ENCODE assay signal across 8 cellular contexts in genomic region chr1:234971586-234972297, GRCh38.
DNase-seq lines count a peak whose midpoint lies in the region; ATAC-seq and TF ChIP-seq lines count a peak whose summit lies in the region.

No MANE protein-coding gene starts in this region.

- no peak for DNase-seq in GM23338 (ENCODE audit: low spot score)
- DNase-seq in activated CD4-positive, CD25-positive, alpha-beta regulatory T cell treated with anti-CD3 and anti-CD28 coated beads, Interleukin-2, amount 50 U/mL, for 72 hours: no peak
- no peak for DNase-seq in omental fat pad (ENCODE audit: low spot score)

- no peaks in the 10 kb centered on the region for H3K79me2 ChIP-seq in GM23338 (replicated peaks; ENCODE audit: insufficient read depth)

- H3K36me3 ChIP-seq in GM23338 (ENCODE audit: insufficient read depth) (no peaks in the 10 kb centered on the region), muscle layer of duodenum (ENCODE audit: control insufficient read depth in 1 of 2, insufficient read depth in 2 of 2, low read length in 2 of 2) (peaks cover 0 to 5% of the 10 kb centered on the region in 2 donors)

- H3F3A ChIP-seq in GM23338 (replicated peaks; ENCODE audit: low read depth): peaks cover 7% of the 10 kb centered on the region; the same call in 1 of the 2 replicates

- peaks cover 40% of the 10 kb centered on the region for H3K4me1 Mint-ChIP-seq in GM23338

- H3K9me2 ChIP-seq in GM23338 (ENCODE audit: insufficient read depth): 0 out of 2 replicates have a peak, but pooled peaks cover 2% of the 10 kb centered on the region

- H3K9me3 Mint-ChIP-seq in GM23338: no peaks in the 10 kb centered on the region

- no peak for TF ChIP-seq CTCF in 22Rv1 (IDR thresholded peaks at IDR 0.05)
- no peak for TF ChIP-seq CTCF in GM23338 (conservative IDR thresholded peaks at IDR 0.05; ENCODE audit: low read depth in 2 of 2)
- no peak for TF ChIP-seq CTCF in omental fat pad (IDR thresholded peaks at IDR 0.05)

- H3K36me3 Mint-ChIP-seq in GM23338 (ENCODE audit: low read depth): no peaks in the 10 kb centered on the region

- no peak overlapping the region for H3K4me3 Mint-ChIP-seq in GM23338

- no peaks in the 10 kb centered on the region for H4K20me1 ChIP-seq in GM23338 (replicated peaks; ENCODE audit: insufficient read depth)

- no peak overlapping the region for H3K4me3 ChIP-seq in GM23338
- H3K4me3 ChIP-seq in muscle layer of duodenum (ENCODE audit: low read depth in 1 of 2, low read length in 2 of 2): no peak overlapping the region

- peak overlapping the region; percentile 15 for H3K4me2 ChIP-seq in GM23338

- H2AFZ ChIP-seq in GM23338: no peak overlapping the region

- H3K27ac ChIP-seq in 22Rv1 (peak overlapping the region; percentile 86), GM23338 (ENCODE audit: low read depth) (peak overlapping the region; percentile 89), angular gyrus (ENCODE audit: low read depth, low read length) (peak overlapping the region; percentile 87), muscle layer of duodenum (ENCODE audit: low read length) (peak overlapping the region; percentile 82)

- ATAC-seq in GM23338: no peak
- ATAC-seq in GM18867 (IDR thresholded peaks at IDR 0.05; ENCODE audit: unreplicated experiment): no peak
- no peak for ATAC-seq in GM21619 (IDR thresholded peaks at IDR 0.05; ENCODE audit: unreplicated experiment)
- ATAC-seq in omental fat pad (ENCODE audit: low FRiP score): no peak

- H3K4me1 ChIP-seq in GM23338 (ENCODE audit: insufficient read depth) (peaks cover 19% of the 10 kb centered on the region), muscle layer of duodenum (ENCODE audit: control insufficient read depth in 1 of 2, insufficient read depth in 2 of 2, low read length in 2 of 2) (peaks cover 36 to 47% of the 10 kb centered on the region in 2 donors)

- H3K27me3 Mint-ChIP-seq in GM23338 (ENCODE audit: insufficient read depth, low read depth, poor library complexity): peaks cover 7% of the 10 kb centered on the region

- H3K27ac Mint-ChIP-seq in GM23338: peak overlapping the region; percentile 87

- H3K27me3 ChIP-seq in GM23338 (ENCODE audit: insufficient read depth): no peaks in the 10 kb centered on the region
- H3K27me3 ChIP-seq in muscle layer of duodenum (ENCODE audit: low read depth, low read length): no peaks in the 10 kb centered on the region

- no peaks in the 10 kb centered on the region for H3K9me3 ChIP-seq in muscle layer of duodenum (ENCODE audit: control insufficient read depth in 1 of 2, low read length in 2 of 2)

TF ChIP-seq in GM23338, 12 proteins besides CTCF, POLR2A, EP300 and RAD21 (continues in another document):
- no peak for TF ChIP-seq JUNB (IDR thresholded peaks at IDR 0.05; ENCODE audit: unreplicated experiment)
- TF ChIP-seq ZNF114 (CRISPR knock-in tag; IDR thresholded peaks at IDR 0.05): no peak
- TF ChIP-seq EZH2phosphoT487 (IDR thresholded peaks at IDR 0.05; ENCODE audit: unreplicated experiment): no peak
- no peak for TF ChIP-seq ZNF331 (CRISPR knock-in tag; IDR thresholded peaks at IDR 0.05; ENCODE audit: low read depth)
- no peak for TF ChIP-seq STAT1 (IDR thresholded peaks at IDR 0.05; ENCODE audit: unreplicated experiment)
- no peak for TF ChIP-seq CREB1 (CRISPR knock-in tag; IDR thresholded peaks at IDR 0.05; ENCODE audit: low read depth)
- TF ChIP-seq ETS1 (IDR thresholded peaks at IDR 0.05): no peak
- no peak for TF ChIP-seq REST (IDR thresholded peaks at IDR 0.05; ENCODE audit: unreplicated experiment)
- no peak for TF ChIP-seq EZH2 (IDR thresholded peaks at IDR 0.05; ENCODE audit: low read depth, unreplicated experiment)
- no peak for TF ChIP-seq ZNF462 (CRISPR knock-in tag; IDR thresholded peaks at IDR 0.05)
